Comparison of ENCODE assay signal across 14 cellular contexts in the genomic region with DNA sequence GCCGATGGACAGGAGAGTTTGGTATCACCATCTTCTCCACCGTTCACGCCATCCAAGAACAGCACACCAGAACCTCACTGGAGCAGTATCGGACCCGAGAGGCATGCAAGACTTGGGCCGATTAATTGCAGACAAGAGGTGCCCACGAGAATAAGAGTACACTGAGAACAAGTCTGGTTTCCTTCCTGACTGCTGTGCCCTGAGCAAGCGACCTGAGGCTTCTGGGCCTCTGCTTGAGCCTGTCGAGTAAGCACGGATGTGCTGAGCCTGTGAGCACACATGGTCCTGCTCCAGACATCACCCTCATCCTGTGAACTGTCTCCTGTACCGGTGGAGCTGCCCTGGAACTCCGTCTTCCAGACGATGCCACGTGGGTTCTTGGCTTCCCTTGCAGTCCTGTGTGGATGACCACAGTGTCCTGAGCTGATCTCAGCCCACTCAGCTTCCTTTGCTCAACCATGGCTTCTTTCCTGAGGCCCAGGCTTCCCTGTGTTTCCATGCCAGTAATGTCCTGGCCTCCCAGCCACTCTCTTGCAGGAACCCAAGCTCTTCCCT. TPM values are rescaled to one million over a fixed set of nuclear protein-coding genes. Genes with fewer than 3 reads are reported as not detected.
A peak's percentile ranks its signal among the peaks of the same experiment; 100 is the strongest.
DNase-seq lines count a peak whose midpoint lies in the region; ATAC-seq, FAIRE-seq and TF ChIP-seq lines count a peak whose summit lies in the region.
"Had no signal": no experiment of that assay in that cellular context is flagged by ENCODE, and none has a peak within 500 bp of the region (broad histone marks: within the 10 kb centered on the region; RNA-seq: fewer than 3 reads in every experiment).

No MANE protein-coding gene starts in this region.

- no peak overlapping the region for H2AFZ ChIP-seq in osteoblast (ENCODE audit: low read length)

- H3K9me3 ChIP-seq in T-helper 17 cell (ENCODE audit: control insufficient read depth, low read length, poor library complexity, severe bottlenecking) = no peaks in the 10 kb centered on the region
- H3K9me3 ChIP-seq in endodermal cell (ENCODE audit: control insufficient read depth, low read length) = peaks cover 1% of the 10 kb centered on the region
- H3K9me3 ChIP-seq in osteoblast (ENCODE audit: low read depth, low read length) = no peaks in the 10 kb centered on the region
- peaks cover 0 to 9% of the 10 kb centered on the region in 2 donors for H3K9me3 ChIP-seq in left lung

- no peaks in the 10 kb centered on the region for H4K20me1 ChIP-seq in osteoblast (ENCODE audit: insufficient read depth, low read length)

- peaks cover 4% of the 10 kb centered on the region for H3K9me3 Mint-ChIP-seq in endodermal cell

- TF ChIP-seq CTCF in endodermal cell (conservative IDR thresholded peaks at IDR 0.05) (no peak), osteoblast (IDR thresholded peaks at IDR 0.05; ENCODE audit: extremely low read depth, low read depth, low read length) (no peak), left lung (IDR thresholded peaks at IDR 0.05) (no peak), omental fat pad (IDR thresholded peaks at IDR 0.05) (no peak)

- no peak overlapping the region for H3K4me2 ChIP-seq in osteoblast (ENCODE audit: insufficient read depth, low read length)
- H3K4me2 ChIP-seq: A549 had no signal

- H3K4me3 Mint-ChIP-seq in T-helper 17 cell = peak overlapping the region; percentile 8
- no peak overlapping the region for H3K4me3 Mint-ChIP-seq in endodermal cell
- H3K4me3 Mint-ChIP-seq: CD4-positive, alpha-beta memory T cell had no signal

- H3K9ac ChIP-seq in endodermal cell (ENCODE audit: extremely low read depth, low read length, poor library complexity, severe bottlenecking) = no peak overlapping the region

- ATAC-seq in T-helper 17 cell (no peak), left lung (no peak), omental fat pad (ENCODE audit: low FRiP score) (no peak)
- ATAC-seq: A549, GM12878 had no signal

- H3K27me3 ChIP-seq in endodermal cell (ENCODE audit: control insufficient read depth, insufficient read depth, low read length, poor library complexity, severe bottlenecking) (no peaks in the 10 kb centered on the region), osteoblast (ENCODE audit: insufficient read depth, low read length) (no peaks in the 10 kb centered on the region), left lung (peaks cover 0 to 17% of the 10 kb centered on the region in 2 donors)
- H3K27me3 ChIP-seq: BE2C had no signal

- H3K36me3 Mint-ChIP-seq in T-helper 17 cell (ENCODE audit: low read depth) = no peaks in the 10 kb centered on the region
- no peaks in the 10 kb centered on the region for H3K36me3 Mint-ChIP-seq in endodermal cell (ENCODE audit: low read depth)

- no peak overlapping the region for H3K27ac Mint-ChIP-seq in T-helper 17 cell
- H3K27ac Mint-ChIP-seq in endodermal cell = no peak overlapping the region
- H3K27ac Mint-ChIP-seq: CD4-positive, alpha-beta memory T cell had no signal

- H3K4me1 Mint-ChIP-seq in T-helper 17 cell (no peaks in the 10 kb centered on the region), endodermal cell (no peaks in the 10 kb centered on the region)

- no peaks in the 10 kb centered on the region for H3K36me3 ChIP-seq in endodermal cell (ENCODE audit: control insufficient read depth, insufficient read depth, low read length)
- no peaks in the 10 kb centered on the region for H3K36me3 ChIP-seq in osteoblast (ENCODE audit: insufficient read depth, low read length)
- no peaks in the 10 kb centered on the region for H3K36me3 ChIP-seq in left lung
- H3K36me3 ChIP-seq: BE2C had no signal

- H3K4me3 ChIP-seq in endodermal cell (ENCODE audit: low read length) (no peak overlapping the region), osteoblast (ENCODE audit: insufficient read depth, low read length) (no peak overlapping the region), left lung (no peak overlapping the region)
- H3K4me3 ChIP-seq: A549, GM12878 had no signal

- H3K27ac ChIP-seq in endodermal cell (ENCODE audit: low read depth, low read length) (no peak overlapping the region), osteoblast (ENCODE audit: low read depth, low read length) (no peak overlapping the region), left lung (no peak overlapping the region)
- H3K27ac ChIP-seq: A549, C4-2B had no signal

- intact Hi-C loops in left lung (cut with DNase I) = no loop called here

- H3K27me3 Mint-ChIP-seq in T-helper 17 cell (peaks cover 27% of the 10 kb centered on the region), endodermal cell (ENCODE audit: insufficient read depth) (peaks cover 32% of the 10 kb centered on the region)

- peak; percentile 9 for FAIRE-seq in urothelium cell line (lab: Jason Lieb, UNC)
- FAIRE-seq: A549, GM12878, GM18507, H54 had no signal

- 91 to 93% methylated on average over 14 of the region's 14 CpGs for WGBS in endodermal cell (ENCODE audit: insufficient coverage in 1 of 2, insufficient read length in 1 of 2), 2 experiments

- H3K79me2 ChIP-seq in osteoblast (ENCODE audit: insufficient read depth, low read length) = no peaks in the 10 kb centered on the region

- no peak for DNase-seq in T-helper 17 cell
- DNase-seq in endodermal cell = peak; percentile 23
- DNase-seq in osteoblast (ENCODE audit: insufficient read length, low spot score, missing footprints) = peak; percentile 73
- DNase-seq in urothelium cell line (ENCODE audit: low spot score) = no peak
- DNase-seq in left lung = no peak
- DNase-seq in omental fat pad (ENCODE audit: low spot score) = no peak
- DNase-seq: BE2C; CD4-positive, alpha-beta memory T cell; DMS79 had no signal

- no peaks in the 10 kb centered on the region for H3K4me1 ChIP-seq in endodermal cell (ENCODE audit: control insufficient read depth, insufficient read depth, low read length)
- H3K4me1 ChIP-seq in osteoblast (ENCODE audit: insufficient read depth, low read length) = no peaks in the 10 kb centered on the region
- no peaks in the 10 kb centered on the region for H3K4me1 ChIP-seq in left lung
- H3K4me1 ChIP-seq: A549, BE2C had no signal

RNA-seq across cellular contexts. Expression of gene SNRPA1, which starts 34.3 kb away (rescaled TPM):
- 100 to 1,000 TPM; 166 to 206 TPM for total RNA-seq in T-helper 17 cell
- 100 to 1,000 TPM; 111 to 140 TPM for total RNA-seq in endodermal cell
- 123 TPM for polyA plus RNA-seq in endodermal cell (2013, experiment 1 of 2)
- polyA plus RNA-seq in endodermal cell (2013, experiment 2 of 2) = 111 TPM
- 7.1 and 9.8 TPM in 2 replicates for total RNA-seq in osteoblast
- total RNA-seq in left lung = 10 to 100 TPM; 34.4 to 49.9 TPM
- 10 to 100 TPM; 25.6 to 47.7 (median 29.3) TPM for total RNA-seq in omental fat pad

RNA-seq across cellular contexts. Expression of gene SELENOS, which starts 52.1 kb away (rescaled TPM):
- total RNA-seq in T-helper 17 cell (10 to 100 TPM; 28.0 to 36.3 TPM), endodermal cell (10 to 100 TPM; 56.1 to 60.5 TPM), osteoblast (74.3 and 79.6 TPM in 2 replicates), left lung (10 to 100 TPM; 62.8 to 78.7 TPM), omental fat pad (10 to 100 TPM; 61.0 to 99.4 (median 92.3) TPM)
- 63.3 TPM for polyA plus RNA-seq in endodermal cell (2013, experiment 1 of 2)
- 61.3 TPM for polyA plus RNA-seq in endodermal cell (2013, experiment 2 of 2)

Comparison
In these comparisons a context has a peak if more than half of its experiments do, and no peak if none do; other contexts are left out.
1. DNase-seq: peak in endodermal cell (single experiment) and osteoblast (single experiment); none in T-helper 17 cell (0 of 3), urothelium cell line (single experiment), left lung (0 of 2) and omental fat pad (single experiment).